5 cellular contexts compared by ENCODE assay signal in genomic region chr9:25025686-25026085, GRCh38.
"Had no signal": no experiment of that assay in that cellular context is flagged by ENCODE, and none has a peak within 500 bp of the region (broad histone marks: within the 10 kb centered on the region; RNA-seq: fewer than 3 reads in every experiment).

No MANE protein-coding gene starts in this region.

- ATAC-seq: GM23338, K562 had no signal

- H3K4me3 ChIP-seq: GM23338, K562 had no signal

- DNase-seq: H9, HCEC 1CT, IMR-90 had no signal
